1 cellular context compared by ENCODE assay signal in genomic region chr15:91384189-91384720, GRCh38.
TF ChIP-seq lines count a peak whose summit lies in the region.

No MANE protein-coding gene starts in this region.

TF ChIP-seq in liver, 16 proteins besides CTCF, POLR2A, EP300 and RAD21 (continued from another document):
- TF ChIP-seq REST (IDR thresholded peaks at IDR 0.05) (peak; percentile 44), SP1 (IDR thresholded peaks at IDR 0.05) (no peak), ATF3 (IDR thresholded peaks at IDR 0.05) (no peak), RXRA (IDR thresholded peaks at IDR 0.05) (no peak)
